8 cellular contexts compared by ENCODE assay signal in genomic region chr14:69242311-69243224, GRCh38. TPM values are rescaled to one million over a fixed set of nuclear protein-coding genes. Genes with fewer than 3 reads are reported as not detected.
DNase-seq lines count a peak whose midpoint lies in the region; ATAC-seq and TF ChIP-seq lines count a peak whose summit lies in the region.

No MANE protein-coding gene starts in this region.

- no peaks in the 10 kb centered on the region for H3F3A ChIP-seq in GM23338 (replicated peaks; ENCODE audit: low read depth)

- H3K9me2 ChIP-seq in GM23338 (ENCODE audit: insufficient read depth) = no peaks in the 10 kb centered on the region

- H3K4me1 Mint-ChIP-seq in GM23338 = peaks cover 5% of the 10 kb centered on the region
- H3K4me1 Mint-ChIP-seq in nephron = peaks cover 34% of the 10 kb centered on the region
- H3K4me1 Mint-ChIP-seq in type B pancreatic cell (ENCODE audit: unreplicated experiment) = peaks cover 11% of the 10 kb centered on the region

- peak; percentile 27 for DNase-seq in BJ (ENCODE audit: low read depth)
- peak; percentile 82 for DNase-seq in GM23338 (ENCODE audit: low spot score)
- DNase-seq in NCI-H524 treated with DMSO at 0.1 percent for 48 hours (lab: John Stamatoyannopoulos, UW) = peak; percentile 75
- DNase-seq in activated CD8-positive, alpha-beta memory T cell treated with anti-CD3 and anti-CD28 coated beads, Interleukin-2, amount 50 U/mL, for 4 hours = peak; percentile 48
- DNase-seq in fibroblast of lung (ENCODE audit: low read depth in 2 of 2) = peak; percentile 56 to 82
- no peak for DNase-seq in type B pancreatic cell (ENCODE audit: extremely low spot score, unreplicated experiment)
- DNase-seq in 8988T = no peak

- H3K9me3 ChIP-seq in fibroblast of lung (ENCODE audit: control insufficient read depth, insufficient read depth, low read depth, low read length) = no peaks in the 10 kb centered on the region

- H3K27ac Mint-ChIP-seq in GM23338 = no peak overlapping the region
- peak overlapping the region in 2 of 3 experiments; percentile 5 to 78 for H3K27ac Mint-ChIP-seq in nephron
- peak overlapping the region; percentile 42 for H3K27ac Mint-ChIP-seq in type B pancreatic cell

- TF ChIP-seq CTCF in BJ (IDR thresholded peaks at IDR 0.05; ENCODE audit: insufficient read depth, low read depth, low read length) = peak; percentile 63
- peak; percentile 73 to 90 for TF ChIP-seq CTCF in GM23338 (conservative IDR thresholded peaks at IDR 0.05; ENCODE audit: low read depth in 2 of 2)
- peak; percentile 56 to 69 for TF ChIP-seq CTCF in fibroblast of lung (conservative IDR thresholded peaks at IDR 0.05 in 1 of 2, IDR thresholded peaks at IDR 0.05 in 1 of 2; ENCODE audit: low read depth in 1 of 2, low read length in 2 of 2)
- peak; percentile 75 to 91 (median 78) for TF ChIP-seq CTCF in nephron (IDR thresholded peaks at IDR 0.05; ENCODE audit: unreplicated experiment in 3 of 3)
- peak; percentile 88 for TF ChIP-seq CTCF in type B pancreatic cell (conservative IDR thresholded peaks at IDR 0.05)

- CTCF ChIA-PET in BJ (lab: Yijun Ruan, JAX) = interaction anchor here (0.6 to 4.7 kb wide), 54 partner anchors 9 to 333 kb away, joined by 3 to 50 read pairs (median 4); partner anchors contain the start of genes CCDC177, ERH and SLC39A9

- H3K9ac ChIP-seq in fibroblast of lung (ENCODE audit: insufficient read depth, low read length) = no peak overlapping the region

- H4K20me1 ChIP-seq in GM23338 (replicated peaks; ENCODE audit: insufficient read depth) = no peaks in the 10 kb centered on the region
- no peaks in the 10 kb centered on the region for H4K20me1 ChIP-seq in fibroblast of lung (ENCODE audit: control insufficient read depth, extremely low read depth, insufficient read depth, low read length)

- H3K27me3 Mint-ChIP-seq in GM23338 (ENCODE audit: insufficient read depth, low read depth, poor library complexity) = no peaks in the 10 kb centered on the region
- H3K27me3 Mint-ChIP-seq in nephron (ENCODE audit: low read depth) = no peaks in the 10 kb centered on the region
- no peaks in the 10 kb centered on the region for H3K27me3 Mint-ChIP-seq in type B pancreatic cell

- H3K27me3 ChIP-seq in BJ (ENCODE audit: control insufficient read depth, insufficient read depth, low read length) = no peaks in the 10 kb centered on the region
- no peaks in the 10 kb centered on the region for H3K27me3 ChIP-seq in GM23338 (ENCODE audit: insufficient read depth)
- no peaks in the 10 kb centered on the region for H3K27me3 ChIP-seq in fibroblast of lung (ENCODE audit: control insufficient read depth, insufficient read depth, low read length)

- H3K4me2 ChIP-seq in GM23338 (no peak overlapping the region), fibroblast of lung (ENCODE audit: extremely low read depth, insufficient read depth, low read length) (no peak overlapping the region)

- H3K36me3 ChIP-seq in BJ (ENCODE audit: control insufficient read depth, insufficient read depth, low read length) = peaks cover 8% of the 10 kb centered on the region
- peaks cover under 1% of the 10 kb centered on the region; the same call in 1 of the 2 replicates for H3K36me3 ChIP-seq in GM23338 (ENCODE audit: insufficient read depth)
- peaks cover 10% of the 10 kb centered on the region for H3K36me3 ChIP-seq in fibroblast of lung (ENCODE audit: control insufficient read depth, insufficient read depth, low read length)

- H3K4me3 Mint-ChIP-seq in GM23338 (no peak overlapping the region), nephron (no peak overlapping the region), type B pancreatic cell (no peak overlapping the region)

- POLR2A ChIA-PET in BJ (lab: Charles Lee) = interaction anchor here (0.6 kb wide), 1 partner anchor 101 kb away, joined by 3 read pairs; no protein-coding TSS in a partner anchor

- H3K79me2 ChIP-seq in GM23338 (replicated peaks; ENCODE audit: insufficient read depth) (no peaks in the 10 kb centered on the region), fibroblast of lung (ENCODE audit: control insufficient read depth, insufficient read depth, low read length) (no peaks in the 10 kb centered on the region)

- no peaks in the 10 kb centered on the region for H3K4me1 ChIP-seq in GM23338 (ENCODE audit: insufficient read depth)
- peaks cover 13% of the 10 kb centered on the region for H3K4me1 ChIP-seq in fibroblast of lung (ENCODE audit: control insufficient read depth, extremely low read depth, insufficient read depth, low read length)

- peak; percentile 87 for ATAC-seq in GM23338

- H3K9me3 Mint-ChIP-seq in GM23338 (no peaks in the 10 kb centered on the region), nephron (no peaks in the 10 kb centered on the region), type B pancreatic cell (no peaks in the 10 kb centered on the region)

- no peak overlapping the region for H3K4me3 ChIP-seq in BJ (ENCODE audit: low read depth, low read length)
- H3K4me3 ChIP-seq in GM23338 = no peak overlapping the region
- no peak overlapping the region for H3K4me3 ChIP-seq in fibroblast of lung (replicated peaks in 1 of 4; ENCODE audit: control extremely low read depth in 1 of 4, insufficient read depth in 1 of 4, low read depth in 3 of 4, low read length in 4 of 4)

- no peak overlapping the region for H2AFZ ChIP-seq in GM23338
- H2AFZ ChIP-seq in fibroblast of lung (ENCODE audit: low read length) = no peak overlapping the region

- H3K27ac ChIP-seq in GM23338 (ENCODE audit: low read depth) = no peak overlapping the region
- no peak overlapping the region for H3K27ac ChIP-seq in fibroblast of lung (ENCODE audit: insufficient read depth, low read length)

- H3K36me3 Mint-ChIP-seq in GM23338 (ENCODE audit: low read depth) = peaks cover 7% of the 10 kb centered on the region; the same call in 2 of the 3 replicates
- peaks cover 17% of the 10 kb centered on the region for H3K36me3 Mint-ChIP-seq in nephron (ENCODE audit: low read depth)
- H3K36me3 Mint-ChIP-seq in type B pancreatic cell = no peaks in the 10 kb centered on the region

RNA-seq across cellular contexts. Expression of gene GALNT16, which starts 17.4 kb away (rescaled TPM):
- 1.4 and 1.7 TPM in 2 replicates for polyA plus RNA-seq in BJ (2011; rRNA removed)
- polyA minus RNA-seq in BJ (2011; rRNA and poly(A)+ RNA removed) = 0.67 and 2.4 TPM in 2 replicates
- total RNA-seq in GM23338 (2014; rRNA removed; shearing (Covaris generic)) = 2.9 and 5.3 TPM in 2 replicates
- polyA plus RNA-seq in GM23338 (2016; fragmentation: Nextera tagmentation; extraction: Ambion mirVana) = 0.90 and 1.5 TPM in 2 replicates
- 8.5 and 9.6 TPM in 2 replicates for total RNA-seq in fibroblast of lung
- 8.1 and 27.7 TPM in 2 replicates for polyA plus RNA-seq in fibroblast of lung
- 8.0 and 24.0 TPM in 2 replicates for polyA plus RNA-seq in fibroblast of lung (2012)
- 10.7 and 32.2 TPM in 2 replicates for polyA minus RNA-seq in fibroblast of lung (ENCODE audit: low replicate concordance)
- 2.9 and 12.4 TPM in 2 replicates for total RNA-seq in type B pancreatic cell (ENCODE audit: low replicate concordance)

RNA-seq across cellular contexts. Expression of gene EXD2, which starts 51.3 kb away (rescaled TPM):
- polyA plus RNA-seq in BJ (2011; rRNA removed) = 17.7 and 22.7 TPM in 2 replicates
- polyA minus RNA-seq in BJ (2011; rRNA and poly(A)+ RNA removed) = 9.1 and 12.1 TPM in 2 replicates
- total RNA-seq in GM23338 (2014; rRNA removed; shearing (Covaris generic)) = 20.9 and 23.3 TPM in 2 replicates
- 9.9 and 10.3 TPM in 2 replicates for polyA plus RNA-seq in GM23338 (2016; fragmentation: Nextera tagmentation; extraction: Ambion mirVana)
- total RNA-seq in fibroblast of lung = 21.1 and 27.7 TPM in 2 replicates
- polyA plus RNA-seq in fibroblast of lung = 19.8 and 25.5 TPM in 2 replicates
- 15.1 and 17.4 TPM in 2 replicates for polyA plus RNA-seq in fibroblast of lung (2012)
- 5.4 and 36.8 TPM in 2 replicates for polyA minus RNA-seq in fibroblast of lung (ENCODE audit: low replicate concordance)
- total RNA-seq in type B pancreatic cell (ENCODE audit: low replicate concordance) = 22.7 and 26.2 TPM in 2 replicates

Comparison
In these comparisons a context has a peak if more than half of its experiments do, and no peak if none do; other contexts are left out.
1. DNase-seq: peak in BJ (single experiment), GM23338 (single experiment), NCI-H524 treated with DMSO at 0.1 percent for 48 hours (single experiment), activated CD8-positive, alpha-beta memory T cell treated with anti-CD3 and anti-CD28 coated beads, Interleukin-2, amount 50 U/mL, for 4 hours (single experiment) and fibroblast of lung (2 of 2); none in type B pancreatic cell (single experiment) and 8988T (single experiment).
2. Peak in every context shown above with its lines, with median percentiles within 50 percentile points of each other: CTCF ChIP-seq.